1 cellular context compared by ENCODE assay signal in genomic region chr3:37096972-37097371, GRCh38.
TF ChIP-seq lines count a peak whose summit lies in the region.

No MANE protein-coding gene starts in this region.

TF ChIP-seq in IMR-90, 13 proteins besides CTCF, POLR2A, EP300 and RAD21 (continued from another document):
- TF ChIP-seq USF2 (IDR thresholded peaks at IDR 0.05; ENCODE audit: low read depth, low read length) = no peak
